In genomic region chr2:205868773-205869333, GRCh38 we compare ENCODE assay signal across 10 cellular contexts.
DNase-seq lines count a peak whose midpoint lies in the region; ATAC-seq, FAIRE-seq and TF ChIP-seq lines count a peak whose summit lies in the region.
"Had no signal": no experiment of that assay in that cellular context is flagged by ENCODE, and none has a peak within 500 bp of the region (broad histone marks: within the 10 kb centered on the region; RNA-seq: fewer than 3 reads in every experiment).

No MANE protein-coding gene starts in this region.

- H3K79me2 ChIP-seq in GM23338 (replicated peaks; ENCODE audit: insufficient read depth): no peaks in the 10 kb centered on the region

- DNase-seq in Daoy (ENCODE audit: low read depth): peak; percentile 81
- DNase-seq in RCC 7860 (ENCODE audit: low spot score): peak; percentile 83
- DNase-seq in immature natural killer cell: peak in 2 of 3 donors; percentile 3
- no peak for DNase-seq in NCI-H446 treated with DMSO at 0.1 percent for 48 hours (lab: John Stamatoyannopoulos, UW)
- DNase-seq in SHP77 (lab: John Stamatoyannopoulos, UW): no peak
- no peak for DNase-seq in GM23338 (ENCODE audit: low spot score)
- DNase-seq in inferior parietal cortex (ENCODE audit: extremely low spot score): no peak

- no peaks in the 10 kb centered on the region for H3F3A ChIP-seq in GM23338 (replicated peaks; ENCODE audit: low read depth)

- H3K27ac Mint-ChIP-seq in immature natural killer cell: no peak overlapping the region
- H3K27ac Mint-ChIP-seq in GM23338: no peak overlapping the region
- H3K27ac Mint-ChIP-seq: T-helper 1 cell treated with Interleukin-12 subunit alpha and Interleukin-12 subunit beta and Interleukin-4 antibody, amounts not matched to agents 30 μg/mL and 1 μg/mL, for 36 hours had no signal

- ATAC-seq in GM21786 (IDR thresholded peaks at IDR 0.05; ENCODE audit: unreplicated experiment) (peak; percentile 95), GM23338 (no peak)
- ATAC-seq: gastroesophageal sphincter had no signal

- H4K20me1 ChIP-seq in GM23338 (replicated peaks; ENCODE audit: insufficient read depth): no peaks in the 10 kb centered on the region

- H3K36me3 Mint-ChIP-seq in immature natural killer cell (no peaks in the 10 kb centered on the region), GM23338 (ENCODE audit: low read depth) (peaks cover 3% of the 10 kb centered on the region; the same call in 1 of the 3 replicates)

- H3K4me3 Mint-ChIP-seq in immature natural killer cell (peak overlapping the region in 1 of 5 donors; percentile 24), GM23338 (no peak overlapping the region)

- H3K4me1 ChIP-seq in GM23338 (ENCODE audit: insufficient read depth): no peaks in the 10 kb centered on the region

- H3K36me3 ChIP-seq in GM23338 (ENCODE audit: insufficient read depth): no peaks in the 10 kb centered on the region
- H3K36me3 ChIP-seq: gastroesophageal sphincter had no signal

- H3K27me3 Mint-ChIP-seq in immature natural killer cell (ENCODE audit: low read depth in 3 of 3) (peaks cover 2 to 14% (median 9%) of the 10 kb centered on the region in 3 donors), GM23338 (ENCODE audit: insufficient read depth, low read depth, poor library complexity) (peaks cover 5% of the 10 kb centered on the region)

- no peak overlapping the region for H3K4me3 ChIP-seq in GM23338
- H3K4me3 ChIP-seq: gastroesophageal sphincter had no signal

- no peak overlapping the region for H3K27ac ChIP-seq in GM23338 (ENCODE audit: low read depth)
- H3K27ac ChIP-seq: gastroesophageal sphincter had no signal

- peaks cover 19% of the 10 kb centered on the region; the same call in 1 of the 2 replicates for H3K9me2 ChIP-seq in GM23338 (ENCODE audit: insufficient read depth)

- no peaks in the 10 kb centered on the region for H3K27me3 ChIP-seq in GM23338 (ENCODE audit: insufficient read depth)
- H3K27me3 ChIP-seq: gastroesophageal sphincter had no signal

- H3K4me2 ChIP-seq in GM23338: no peak overlapping the region

- no peak overlapping the region; the same call in 1 of the 2 replicates for H2AFZ ChIP-seq in GM23338

- H3K4me1 Mint-ChIP-seq in immature natural killer cell (peaks cover 3 to 14% of the 10 kb centered on the region in 2 donors), GM23338 (peaks cover 4% of the 10 kb centered on the region; the same call in 2 of the 3 replicates)

- no peak for TF ChIP-seq CTCF in GM23338 (conservative IDR thresholded peaks at IDR 0.05; ENCODE audit: low read depth in 2 of 2)

- H3K9me3 Mint-ChIP-seq in immature natural killer cell: peaks cover 0 to 1% (median 0%) of the 10 kb centered on the region in 6 donors
- peaks cover 2% of the 10 kb centered on the region; the same call in 2 of the 3 replicates for H3K9me3 Mint-ChIP-seq in GM23338
- H3K9me3 Mint-ChIP-seq: T-helper 1 cell treated with Interleukin-12 subunit alpha and Interleukin-12 subunit beta and Interleukin-4 antibody, amounts not matched to agents 30 μg/mL and 1 μg/mL, for 36 hours had no signal

- peak; percentile 94 for FAIRE-seq in RCC 7860 (lab: Jason Lieb, UNC)

TF ChIP-seq in GM23338, 12 proteins besides CTCF, POLR2A, EP300 and RAD21 (continues in another document):
- TF ChIP-seq, protein P1, sequence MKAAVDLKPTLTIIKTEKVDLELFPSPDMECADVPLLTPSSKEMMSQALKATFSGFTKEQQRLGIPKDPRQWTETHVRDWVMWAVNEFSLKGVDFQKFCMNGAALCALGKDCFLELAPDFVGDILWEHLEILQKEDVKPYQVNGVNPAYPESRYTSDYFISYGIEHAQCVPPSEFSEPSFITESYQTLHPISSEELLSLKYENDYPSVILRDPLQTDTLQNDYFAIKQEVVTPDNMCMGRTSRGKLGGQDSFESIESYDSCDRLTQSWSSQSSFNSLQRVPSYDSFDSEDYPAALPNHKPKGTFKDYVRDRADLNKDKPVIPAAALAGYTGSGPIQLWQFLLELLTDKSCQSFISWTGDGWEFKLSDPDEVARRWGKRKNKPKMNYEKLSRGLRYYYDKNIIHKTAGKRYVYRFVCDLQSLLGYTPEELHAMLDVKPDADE (IDR thresholded peaks at IDR 0.05): no peak
- TF ChIP-seq JUNB (IDR thresholded peaks at IDR 0.05; ENCODE audit: unreplicated experiment) (no peak), STAT1 (IDR thresholded peaks at IDR 0.05; ENCODE audit: unreplicated experiment) (no peak), POLR2AphosphoS5 (IDR thresholded peaks at IDR 0.05; ENCODE audit: low read depth) (no peak), ZNF114 (CRISPR knock-in tag; IDR thresholded peaks at IDR 0.05) (no peak), EZH2phosphoT487 (IDR thresholded peaks at IDR 0.05; ENCODE audit: unreplicated experiment) (no peak), ZNF331 (CRISPR knock-in tag; IDR thresholded peaks at IDR 0.05; ENCODE audit: low read depth) (no peak), REST (IDR thresholded peaks at IDR 0.05; ENCODE audit: unreplicated experiment) (no peak), CREB1 (CRISPR knock-in tag; IDR thresholded peaks at IDR 0.05; ENCODE audit: low read depth) (no peak)

Comparison
In these comparisons a context has a peak if more than half of its experiments do, and no peak if none do; other contexts are left out.
1. DNase-seq: peak in Daoy (single experiment), RCC 7860 (single experiment) and immature natural killer cell (2 of 3); none in NCI-H446 treated with DMSO at 0.1 percent for 48 hours (single experiment), SHP77 (0 of 2), GM23338 (single experiment) and inferior parietal cortex (single experiment).